8 cellular contexts compared by ENCODE assay signal in the genomic region with DNA sequence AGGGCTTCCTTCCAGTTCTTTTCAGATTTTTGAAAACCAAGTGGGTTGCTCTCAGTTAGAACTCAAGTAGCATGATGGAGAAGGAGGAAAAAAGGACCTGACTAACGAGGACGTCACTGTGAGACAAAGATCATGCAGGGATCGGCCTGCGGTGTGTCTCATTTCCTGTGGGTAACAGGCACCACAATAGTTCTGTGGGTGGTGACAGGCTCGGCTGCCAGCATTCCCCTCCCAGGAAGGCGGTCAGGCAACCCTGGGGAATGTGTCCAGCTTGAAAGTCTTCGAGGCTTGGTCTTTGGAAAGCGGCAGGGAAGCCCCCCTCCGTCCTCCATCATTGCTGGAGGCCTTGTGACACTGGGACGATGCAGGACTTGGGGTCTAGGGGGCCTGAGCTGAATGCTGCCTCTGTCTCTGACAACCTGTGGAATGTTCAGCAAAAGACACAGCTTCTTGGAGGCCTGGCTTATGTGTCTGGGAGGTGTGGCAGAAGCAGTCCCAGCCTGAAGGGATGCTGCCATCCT.
DNase-seq lines count a peak whose midpoint lies in the region; ATAC-seq and TF ChIP-seq lines count a peak whose summit lies in the region.

No MANE protein-coding gene starts in this region.

- in situ Hi-C loops in G401 (cut with HindIII; ENCODE audit: low sequenced_read_pairs) = no loop called here

- ATAC-seq in GM18505 (IDR thresholded peaks at IDR 0.05; ENCODE audit: unreplicated experiment) (peak; percentile 82), HG02884 (IDR thresholded peaks at IDR 0.05; ENCODE audit: unreplicated experiment) (peak; percentile 85), left ventricle myocardium superior (peak; percentile 57)

- intact Hi-C loops in left ventricle myocardium superior (cut with micrococcal nuclease) = no loop called here

- DNase-seq in activated T-helper 1 cell treated with Interleukin-2 at 50 U/mL for 16 hours (ENCODE audit: low read depth) = peak; percentile 63
- DNase-seq in left ventricle myocardium superior = peak; percentile 38
- peak; percentile 43 to 57 (median 47) for DNase-seq in stimulated activated CD4-positive, alpha-beta T cell treated with anti-CD3 and anti-CD28 coated beads, TNF-alpha, amount 100 ng/mL, for 1 hour (ENCODE audit: low read depth in 3 of 3, low spot score in 1 of 3)
- no peak for DNase-seq in NCI-H774 (lab: John Stamatoyannopoulos, UW)
- no peak for DNase-seq in G401 (ENCODE audit: low spot score)

- no peak for TF ChIP-seq POLR2A in GM18505 (IDR thresholded peaks at IDR 0.05; ENCODE audit: borderline replicate concordance, extremely low read depth, insufficient read depth, insufficient read length)

TF ChIP-seq in PFSK-1, 5 proteins besides CTCF, POLR2A, EP300 and RAD21:
- TF ChIP-seq FOXP2 (optimal IDR thresholded peaks at IDR 0.05; ENCODE audit: borderline replicate concordance, extremely low read depth, extremely low read length, insufficient read depth) (peak; percentile 51), SIN3A (IDR thresholded peaks at IDR 0.05; ENCODE audit: borderline replicate concordance, insufficient read depth, low read length) (no peak)
TF ChIP-seq in PFSK-1: peak in this region for 1.

Comparison
In these comparisons a context has a peak if more than half of its experiments do, and no peak if none do; other contexts are left out.
1. DNase-seq: peak in activated T-helper 1 cell treated with Interleukin-2 at 50 U/mL for 16 hours (single experiment), left ventricle myocardium superior (single experiment) and stimulated activated CD4-positive, alpha-beta T cell treated with anti-CD3 and anti-CD28 coated beads, TNF-alpha, amount 100 ng/mL, for 1 hour (3 of 3); none in NCI-H774 (single experiment) and G401 (single experiment).
2. Peak in every context shown above with its lines, with median percentiles within 50 percentile points of each other: ATAC-seq.